Comparison of ENCODE assay signal across 25 cellular contexts in the genomic region with DNA sequence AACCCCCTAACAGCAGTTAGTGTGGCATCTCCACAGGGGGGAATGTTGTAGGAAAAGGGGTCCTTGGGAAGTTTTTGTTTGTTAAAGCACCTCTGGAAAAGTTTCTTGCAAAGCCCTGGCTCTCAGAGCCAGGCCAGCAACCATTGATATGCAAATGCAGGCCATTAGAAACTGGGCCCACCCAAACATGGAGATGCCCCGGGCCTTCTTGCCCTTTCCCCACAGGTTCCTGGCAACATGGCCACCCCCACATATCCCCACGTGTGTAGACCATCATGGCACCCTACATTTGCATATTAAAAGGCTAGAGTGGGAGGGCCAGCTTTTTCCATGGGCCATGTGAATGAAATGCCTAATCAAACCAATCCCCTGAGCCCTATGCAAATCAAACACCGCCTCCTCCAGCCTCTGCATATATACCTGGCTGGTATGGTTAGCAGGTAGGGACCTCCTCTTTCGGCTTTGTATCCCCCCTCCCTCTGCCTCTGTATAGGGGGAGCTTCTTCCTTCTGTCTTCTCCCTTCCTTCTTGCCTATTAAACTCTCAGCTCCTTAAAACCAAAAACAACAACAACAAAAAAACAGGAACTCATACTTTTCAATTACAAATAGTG. TPM values are rescaled to one million over a fixed set of nuclear protein-coding genes. Genes with fewer than 3 reads are reported as not detected.
DNase-seq lines count a peak whose midpoint lies in the region; ATAC-seq, FAIRE-seq and TF ChIP-seq lines count a peak whose summit lies in the region.
"Had no signal": no experiment of that assay in that cellular context is flagged by ENCODE, and none has a peak within 500 bp of the region (broad histone marks: within the 10 kb centered on the region; RNA-seq: fewer than 3 reads in every experiment).

No MANE protein-coding gene starts in this region.

- peak overlapping the region; percentile 16; the same call in 1 of the 2 replicates for H3K9ac ChIP-seq in HUES48 (ENCODE audit: low read depth, low read length)
- no peak overlapping the region for H3K9ac ChIP-seq in H1 (replicated peaks in 1 of 4; ENCODE audit: extremely low read depth in 1 of 4, low read depth in 3 of 4, low read length in 3 of 4)
- peak overlapping the region; percentile 31 for H3K9ac ChIP-seq in iPS-18a (ENCODE audit: low read length)
- H3K9ac ChIP-seq: KMS-11 had no signal

- H3K9me3 ChIP-seq in HUES48 (ENCODE audit: control insufficient read depth, insufficient read depth, low read length), result peaks cover 12% of the 10 kb centered on the region
- H3K9me3 ChIP-seq in H1 (ENCODE audit: insufficient read depth in 2 of 2, low read depth in 1 of 2, low read length in 1 of 2), result peaks cover 0 to 3% of the 10 kb centered on the region in 2 experiments; a peak in 1 of 4 replicates
- H3K9me3 ChIP-seq in iPS-18a (ENCODE audit: control insufficient read depth, low read depth, low read length), result peaks cover 10% of the 10 kb centered on the region

- no peak overlapping the region for H3K4ac ChIP-seq in H1 (replicated peaks; ENCODE audit: insufficient read length, low read depth, low read length)

- peak overlapping the region; percentile 50; the same call in 1 of the 2 replicates for H2BK12ac ChIP-seq in H1 (ENCODE audit: low read depth, low read length)

- H3K27ac ChIP-seq in HUES48 (ENCODE audit: low read depth, low read length) (peak overlapping the region; percentile 87), H1 (ENCODE audit: low read depth, low read length) (peak overlapping the region; percentile 70; the same call in 1 of the 2 replicates), iPS-18a (ENCODE audit: low read length) (peak overlapping the region; percentile 51)
- H3K27ac ChIP-seq: KMS-11, RWPE1 had no signal

- no peak overlapping the region for H3K14ac ChIP-seq in H1 (ENCODE audit: insufficient read length)

- H3K4me3 ChIP-seq in HUES48 (ENCODE audit: low read depth, low read length), result 0 out of 2 replicates have a peak overlapping the region, but pooled peaks have one; percentile 19
- H3K4me3 ChIP-seq in H1 (ENCODE audit: extremely low read depth in 1 of 4, insufficient read depth in 2 of 4, low read depth in 3 of 4, low read length in 4 of 4), result no peak overlapping the region; a peak in 1 of 8 replicates
- H3K4me3 ChIP-seq in iPS-18a (ENCODE audit: low read length), result peak overlapping the region; percentile 21

- peak overlapping the region; percentile 32 to 42 for H3K4me2 ChIP-seq in H1 (ENCODE audit: insufficient read depth in 1 of 2, low read depth in 2 of 2, low read length in 2 of 2)
- H3K4me2 ChIP-seq: KMS-11 had no signal

- no peak; a peak in 1 of 3 replicates for TF ChIP-seq POLR2A in H1 (IDR thresholded peaks at IDR 0.05; ENCODE audit: control extremely low read depth in 1 of 2, low read depth in 2 of 2, low read length in 2 of 2)

- H3K36me3 ChIP-seq in HUES48 (ENCODE audit: control insufficient read depth, insufficient read depth, low read length), result peaks cover 45% of the 10 kb centered on the region
- H3K36me3 ChIP-seq in H1 (ENCODE audit: control insufficient read depth in 2 of 4, insufficient read depth in 4 of 4, low read length in 3 of 4), result peaks cover 0 to 25% (median 0%) of the 10 kb centered on the region in 4 experiments; a peak in 2 of 8 replicates
- peaks cover 23% of the 10 kb centered on the region for H3K36me3 ChIP-seq in iPS-18a (ENCODE audit: control insufficient read depth, low read depth, low read length)

- H2BK5ac ChIP-seq in H1 (ENCODE audit: low read depth, low read length), result peak overlapping the region; percentile 52; the same call in 1 of the 2 replicates

- no peaks in the 10 kb centered on the region for H3K79me1 ChIP-seq in H1 (ENCODE audit: low read depth, low read length)

- no peak for ATAC-seq in GM19035 (IDR thresholded peaks at IDR 0.05; ENCODE audit: unreplicated experiment)
- ATAC-seq in HG03175 (IDR thresholded peaks at IDR 0.05; ENCODE audit: unreplicated experiment), result no peak
- no peak for ATAC-seq in GM21825 (IDR thresholded peaks at IDR 0.05; ENCODE audit: unreplicated experiment)
- ATAC-seq in HG03097 (IDR thresholded peaks at IDR 0.05; ENCODE audit: low FRiP score, unreplicated experiment), result no peak

- no peaks in the 10 kb centered on the region for H3K27me3 ChIP-seq in HUES48 (ENCODE audit: control insufficient read depth, insufficient read depth, low read length)
- no peaks in the 10 kb centered on the region for H3K27me3 ChIP-seq in H1 (replicated peaks in 1 of 4; ENCODE audit: control insufficient read depth in 3 of 4, extremely low read depth in 1 of 4, insufficient read depth in 3 of 4, low read length in 3 of 4)
- no peaks in the 10 kb centered on the region for H3K27me3 ChIP-seq in iPS-18a (ENCODE audit: control insufficient read depth, insufficient read depth, low read length)

- no peak overlapping the region for H3K18ac ChIP-seq in H1 (ENCODE audit: extremely low read depth, low read length)

- H3K56ac ChIP-seq in H1 (replicated peaks; ENCODE audit: insufficient read length, low read depth, low read length), result no peak overlapping the region

- no peaks in the 10 kb centered on the region for H4K20me1 ChIP-seq in H1 (replicated peaks in 1 of 2; ENCODE audit: control insufficient read depth in 1 of 2, insufficient read depth in 2 of 2, low read length in 2 of 2)

- H4K5ac ChIP-seq in H1 (ENCODE audit: insufficient read length, low read depth, low read length), result no peak overlapping the region

- no peak for TF ChIP-seq EP300 in H1 (IDR thresholded peaks at IDR 0.05; ENCODE audit: borderline replicate concordance in 1 of 2, low read depth in 2 of 2, low read length in 2 of 2)

- WGBS in H1 (ENCODE audit: extremely low coverage in 1 of 2, insufficient coverage in 1 of 2, insufficient read length in 1 of 2, insufficient replicate concordance in 2 of 2, low coverage in 1 of 2, low lambda C conversion rate in 2 of 2, missing lambda C conversion rate in 1 of 2), 2 experiments, result 14% methylated on average over 1 of the region's 4 CpGs; no CpG with 5 or more reads in 1 of the 2 experiments

- DNase-seq in ELF-1 (ENCODE audit: low read depth, low spot score), result peak; percentile 96
- DNase-seq in H1 (ENCODE audit: low read depth in 1 of 2, low spot score in 2 of 2), result peak; percentile 54 to 82
- DNase-seq: Calu3, DND-41, MM.1S, NCI-H2029, NCI-H446 treated with DMSO at 0.1 percent for 48 hours, NCI-H526, NCI-H82, SHP77 had no signal

- POLR2A ChIA-PET in H1 (lab: Charles Lee; ENCODE audit: partially characterized antibody), result interaction anchor here (0.7 to 1.8 kb wide), 10 partner anchors 9 to 83 kb away, joined by 3 to 15 read pairs (median 4); no protein-coding TSS in a partner anchor

- H2AK5ac ChIP-seq in H1 (ENCODE audit: low read depth, low read length), result no peak overlapping the region

- TF ChIP-seq CTCF in H1 (IDR thresholded peaks at IDR 0.05; ENCODE audit: control extremely low read depth in 1 of 3, insufficient read depth in 1 of 3, low read depth in 1 of 3, low read length in 3 of 3), result no peak

- H2BK15ac ChIP-seq in H1 (ENCODE audit: low read length), result no peak overlapping the region

- H3K79me2 ChIP-seq in H1 (ENCODE audit: control insufficient read depth in 1 of 2, insufficient read depth in 2 of 2, low read length in 2 of 2), result peaks cover 0 to 7% of the 10 kb centered on the region in 2 experiments; a peak in 1 of 4 replicates

- FAIRE-seq in H1 (lab: Jason Lieb, UNC), result peak; percentile 89
- FAIRE-seq: GM18507, HTR-8/SVneo had no signal

- H3K4me1 ChIP-seq in HUES48 (ENCODE audit: control insufficient read depth, insufficient read depth, low read length) (peaks cover 63% of the 10 kb centered on the region), H1 (replicated peaks in 1 of 4; ENCODE audit: control insufficient read depth in 3 of 4, insufficient read depth in 4 of 4, low read length in 3 of 4) (peaks cover 3 to 16% (median 6%) of the 10 kb centered on the region in 4 experiments; a peak in 6 of 7 replicates), iPS-18a (ENCODE audit: control insufficient read depth, low read depth, low read length) (peaks cover 50% of the 10 kb centered on the region)

- H3K23me2 ChIP-seq in H1 (ENCODE audit: low read depth, low read length), result no peaks in the 10 kb centered on the region

- TF ChIP-seq RAD21 in H1 (IDR thresholded peaks at IDR 0.05 in 1 of 2, conservative IDR thresholded peaks at IDR 0.05 in 1 of 2; ENCODE audit: low read depth in 2 of 2, low read length in 2 of 2), result no peak

- no peak overlapping the region for H3K23ac ChIP-seq in H1 (ENCODE audit: insufficient read length)

- H2BK20ac ChIP-seq in H1 (ENCODE audit: low read length), result no peak overlapping the region

- CTCF ChIA-PET in H1 (lab: Charles Lee; ENCODE audit: partially characterized antibody), result no interaction called here

- no peak overlapping the region for H2BK120ac ChIP-seq in H1 (replicated peaks; ENCODE audit: low read depth, low read length)

- no peak overlapping the region for H2AFZ ChIP-seq in H1 (ENCODE audit: low read length)

- peak overlapping the region; percentile 6 for H4K91ac ChIP-seq in H1 (replicated peaks; ENCODE audit: insufficient read length, low read length)

- no peak overlapping the region for H4K8ac ChIP-seq in H1 (ENCODE audit: extremely low read depth, insufficient read depth, low read length)

TF ChIP-seq in H1, 55 proteins besides CTCF, POLR2A, EP300 and RAD21 (continues in another document):
- TF ChIP-seq RBBP5 (IDR thresholded peaks at IDR 0.05; ENCODE audit: borderline replicate concordance, low read depth, low read length), result no peak
- TF ChIP-seq HDAC6 (IDR thresholded peaks at IDR 0.05; ENCODE audit: low read depth, low read length), result no peak
- TF ChIP-seq BCL11A (IDR thresholded peaks at IDR 0.05; ENCODE audit: low read depth in 2 of 2, low read length in 2 of 2), result no peak
- no peak for TF ChIP-seq KDM5A (IDR thresholded peaks at IDR 0.05; ENCODE audit: low read length)
- no peak for TF ChIP-seq CTBP2 (IDR thresholded peaks at IDR 0.05; ENCODE audit: borderline replicate concordance, insufficient read depth, insufficient read length, low read length)
- TF ChIP-seq NRF1 (IDR thresholded peaks at IDR 0.05; ENCODE audit: low read depth, low read length), result no peak
- TF ChIP-seq SRF (IDR thresholded peaks at IDR 0.05; ENCODE audit: low read depth, low read length), result peak; percentile 22; the same call in 1 of the 2 replicates
- TF ChIP-seq TEAD4 (IDR thresholded peaks at IDR 0.05; ENCODE audit: low read depth, low read length), result no peak
- TF ChIP-seq PHF8 (conservative IDR thresholded peaks at IDR 0.05; ENCODE audit: low read depth, low read length), result no peak
- TF ChIP-seq SAP30 (IDR thresholded peaks at IDR 0.05; ENCODE audit: insufficient read depth, insufficient replicate concordance, low read length), result no peak

RNA-seq across cellular contexts. Expression of a gene that starts 44.0 kb away (rescaled TPM):
- total RNA-seq in H1 (2021; fragmentation: NEBNext Ultra II Directional; extraction: Animal tissue kit (Norgen Biotek cat#: 25700)), result not detected in 2 replicates
- not detected in 2 replicates for polyA plus RNA-seq in H1 (2011; rRNA removed)
- polyA plus RNA-seq in H1 (2011; cell fraction: cytosol; rRNA removed), result not detected
- not detected for polyA plus RNA-seq in H1 (2011; cell fraction: nucleus; rRNA removed)
- polyA plus RNA-seq in H1 (2012, experiment 1 of 2), result not detected in 4 replicates
- polyA plus RNA-seq in H1 (2012, experiment 2 of 2), result not detected
- polyA plus RNA-seq in H1 (2013, experiment 1 of 2), result not detected
- not detected for polyA plus RNA-seq in H1 (2013, experiment 2 of 2)
- polyA minus RNA-seq in H1 (2011; rRNA and poly(A)+ RNA removed), result not detected in 2 replicates
- polyA minus RNA-seq in H1 (2011; cell fraction: cytosol; rRNA and poly(A)+ RNA removed), result not detected
- not detected for polyA minus RNA-seq in H1 (2011; cell fraction: nucleus; rRNA and poly(A)+ RNA removed)
- total RNA-seq: A172, Calu3, H4, SK-MEL-5 had no signal
- polyA plus RNA-seq: BJ, IgD-negative memory B cell had no signal

Comparison
In these comparisons a context has a peak if more than half of its experiments do, and no peak if none do; other contexts are left out.
1. H3K4me3 ChIP-seq: peak in HUES48 (single experiment) and iPS-18a (single experiment); none in H1 (0 of 4).
2. H3K9ac ChIP-seq: peak in HUES48 (single experiment) and iPS-18a (single experiment); none in H1 (0 of 4).
3. Peak in every context shown above with its lines, with median percentiles within 50 percentile points of each other: H3K27ac ChIP-seq.